ENCODE assay signal across 12 cellular contexts in the genomic region with DNA sequence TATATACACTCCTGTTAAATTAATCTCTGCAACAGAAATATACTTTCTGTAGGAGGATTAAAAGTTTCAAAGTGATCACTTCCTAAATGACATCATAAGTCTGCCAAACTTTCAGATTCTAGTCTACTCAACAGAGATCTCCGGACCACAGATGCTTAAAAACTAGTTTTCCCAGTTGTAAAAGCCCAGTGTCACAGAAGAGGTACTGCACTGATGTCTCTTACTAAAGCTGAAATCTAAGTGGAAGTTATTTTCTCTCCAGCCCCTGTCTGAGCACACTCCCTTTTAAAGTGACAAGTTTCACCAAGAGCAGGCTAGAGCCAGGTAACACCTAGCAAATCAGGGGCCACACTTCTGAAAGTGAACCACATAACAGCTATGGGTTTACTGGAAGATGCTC.
DNase-seq lines count a peak whose midpoint lies in the region; FAIRE-seq and TF ChIP-seq lines count a peak whose summit lies in the region.
"Had no signal": no experiment of that assay in that cellular context is flagged by ENCODE, and none has a peak within 500 bp of the region (broad histone marks: within the 10 kb centered on the region; RNA-seq: fewer than 3 reads in every experiment).

No MANE protein-coding gene starts in this region.

- no TSS peak for BruUV-seq in Calu3 (replicated peaks; lab: Mats Ljungman, UMichigan)

- TF ChIP-seq CTCF in Calu3 (IDR thresholded peaks at IDR 0.05; ENCODE audit: unreplicated experiment), result no peak
- TF ChIP-seq CTCF in dorsolateral prefrontal cortex (IDR thresholded peaks at IDR 0.05 in 54 of 56, conservative IDR thresholded peaks at IDR 0.05 in 2 of 56; ENCODE audit: low read depth in 1 of 56, partially characterized antibody in 56 of 56), result peak in 5 of 56 donors; percentile 4 to 20 (median 10)
- no peak for TF ChIP-seq CTCF in BE2C (IDR thresholded peaks at IDR 0.05; ENCODE audit: low read depth, low read length)

- H3K36me3 Mint-ChIP-seq in Calu3 (ENCODE audit: insufficient read depth, unreplicated experiment), result peaks cover 11% of the 10 kb centered on the region

- no peaks in the 10 kb centered on the region for H3K27me3 ChIP-seq in dorsolateral prefrontal cortex
- no peaks in the 10 kb centered on the region for H3K27me3 ChIP-seq in muscle layer of duodenum (ENCODE audit: low read depth, low read length)
- H3K27me3 ChIP-seq in BE2C, result no peaks in the 10 kb centered on the region
- H3K27me3 ChIP-seq: BLaER1 had no signal

- no peaks in the 10 kb centered on the region for H3K9me3 Mint-ChIP-seq in Calu3 (ENCODE audit: low read depth, unreplicated experiment)

- H3K27ac Mint-ChIP-seq in Calu3 (ENCODE audit: unreplicated experiment), result peak overlapping the region; percentile 97

- H3K4me3 Mint-ChIP-seq in Calu3 (ENCODE audit: low read depth, unreplicated experiment), result peak overlapping the region; percentile 50

- DNase-seq in Calu3, result no peak
- no peak for DNase-seq in HTR-8/SVneo (ENCODE audit: insufficient read length, low spot score)
- DNase-seq in dorsolateral prefrontal cortex, result no peak
- no peak for DNase-seq in erythroblast (lab: John Stamatoyannopoulos, UW)
- DNase-seq in amniotic stem cell (lab: John Stamatoyannopoulos, UW), result no peak
- DNase-seq in occipital lobe (lab: John Stamatoyannopoulos, UW), result no peak
- DNase-seq in BE2C, result no peak
- DNase-seq: left cardiac atrium, NCI-H1930 had no signal

- H3K27ac ChIP-seq in dorsolateral prefrontal cortex (peak overlapping the region in 39 of 59 donors; percentile 7 to 84 (median 60)), muscle layer of duodenum (ENCODE audit: low read length) (peak overlapping the region; percentile 61)
- H3K27ac ChIP-seq: BLaER1 had no signal

- no peaks in the 10 kb centered on the region for H3K27me3 Mint-ChIP-seq in Calu3 (ENCODE audit: unreplicated experiment)

- no peak for TF ChIP-seq POLR2A in erythroblast (IDR thresholded peaks at IDR 0.05; ENCODE audit: low read length)

- H3K36me3 ChIP-seq in muscle layer of duodenum (ENCODE audit: control insufficient read depth in 1 of 2, insufficient read depth in 2 of 2, low read length in 2 of 2), result no peaks in the 10 kb centered on the region
- no peaks in the 10 kb centered on the region for H3K36me3 ChIP-seq in BE2C
- H3K36me3 ChIP-seq: BLaER1 had no signal

- peaks cover 5 to 16% of the 10 kb centered on the region in 2 donors for H3K4me1 ChIP-seq in muscle layer of duodenum (ENCODE audit: control insufficient read depth in 1 of 2, insufficient read depth in 2 of 2, low read length in 2 of 2)
- H3K4me1 ChIP-seq in BE2C, result peaks cover 6% of the 10 kb centered on the region
- H3K4me1 ChIP-seq: BLaER1 had no signal

- intact Hi-C loops in Calu3 (cut with micrococcal nuclease; ENCODE audit: unreplicated experiment), result loop anchor here (5.0 kb wide), 1 partner anchor 128 kb away; no protein-coding TSS in a partner anchor
- intact Hi-C loops in dorsolateral prefrontal cortex (cut with DNase I), result loop anchor here (5.0 to 10.0 kb wide), 2 partner anchors 128 to 241 kb away; a partner anchor contains a TSS

- H3K9me3 ChIP-seq in muscle layer of duodenum (ENCODE audit: control insufficient read depth in 1 of 2, low read length in 2 of 2) (no peaks in the 10 kb centered on the region), BE2C (no peaks in the 10 kb centered on the region; the same call in 1 of the 2 replicates)

- peaks cover 48% of the 10 kb centered on the region for H3K4me1 Mint-ChIP-seq in Calu3 (ENCODE audit: low read depth, unreplicated experiment)

- peak; percentile 42 for FAIRE-seq in HTR-8/SVneo (lab: Jason Lieb, UNC)
- FAIRE-seq: bronchial epithelial cell had no signal

- CTCF ChIA-PET in Calu3 (lab: Charles Lee), result interaction anchor here (0.9 to 2.1 kb wide), 7 partner anchors 12 to 138 kb away, joined by 3 to 8 read pairs (median 4); no protein-coding TSS in a partner anchor

- no peak overlapping the region for H3K4me3 ChIP-seq in dorsolateral prefrontal cortex
- H3K4me3 ChIP-seq in muscle layer of duodenum (ENCODE audit: low read depth in 1 of 2, low read length in 2 of 2), result no peak overlapping the region
- no peak overlapping the region for H3K4me3 ChIP-seq in BE2C (ENCODE audit: low read depth, low read length)
- H3K4me3 ChIP-seq: BLaER1 had no signal
